ENCODE assay signal across 16 cellular contexts in the genomic region with DNA sequence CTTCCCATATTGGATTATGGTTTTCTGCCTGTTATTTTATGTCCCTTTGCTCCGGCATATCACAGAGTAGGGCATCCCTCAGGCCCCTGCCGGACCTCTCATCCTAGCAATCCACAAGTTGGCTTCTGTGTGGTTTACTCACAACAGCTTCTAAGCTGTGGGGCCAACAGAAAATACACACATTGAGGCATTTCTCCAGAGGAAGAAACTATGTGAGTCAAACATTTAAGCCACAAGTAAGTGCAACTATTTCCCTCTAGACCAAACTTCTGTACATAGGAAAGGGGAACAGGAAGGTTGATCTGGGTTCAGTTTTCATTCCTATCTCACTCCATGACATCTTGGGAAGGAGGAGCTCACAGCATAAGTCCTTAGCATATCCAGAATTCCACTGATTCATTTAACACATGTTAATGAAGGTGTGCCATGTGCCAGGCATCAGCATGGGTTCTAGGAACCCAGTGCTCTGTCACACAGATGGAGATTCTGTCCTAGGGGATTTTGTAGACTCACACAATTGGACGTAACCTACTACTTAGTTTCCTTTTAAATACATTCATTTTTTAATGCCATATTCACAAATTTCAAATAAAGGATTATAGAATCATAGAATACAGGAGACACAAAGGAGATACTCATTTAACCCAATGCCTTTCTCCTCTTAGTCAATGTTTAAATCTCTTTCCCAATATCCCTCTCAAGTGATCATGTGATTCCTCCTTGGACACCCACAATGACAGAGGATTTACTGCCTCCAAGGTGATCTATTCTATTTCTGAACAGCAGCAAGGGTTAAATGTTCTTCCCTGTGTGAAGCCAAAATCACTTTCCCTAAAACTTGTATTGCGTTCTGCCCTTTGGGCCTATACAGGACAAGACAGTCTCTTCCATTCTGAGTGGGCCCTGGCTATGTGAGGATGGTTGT.
A peak's percentile ranks its signal among the peaks of the same experiment; 100 is the strongest.
DNase-seq lines count a peak whose midpoint lies in the region; ATAC-seq and TF ChIP-seq lines count a peak whose summit lies in the region.
"Had no signal": no experiment of that assay in that cellular context is flagged by ENCODE, and none has a peak within 500 bp of the region (broad histone marks: within the 10 kb centered on the region; RNA-seq: fewer than 3 reads in every experiment).

No MANE protein-coding gene starts in this region.

- H2AFZ ChIP-seq in SK-N-SH (ENCODE audit: low read depth), result no peak overlapping the region

- intact Hi-C loops in Right ventricle myocardium superior (cut with DNase I), result no loop called here

- no peaks in the 10 kb centered on the region for H3K9me3 ChIP-seq in right atrium auricular region
- H3K9me3 ChIP-seq in SK-N-SH, result no peaks in the 10 kb centered on the region
- H3K9me3 ChIP-seq: adrenal gland, MG63 had no signal

- H3K4me1 ChIP-seq in right atrium auricular region, result no peaks in the 10 kb centered on the region
- no peaks in the 10 kb centered on the region for H3K4me1 ChIP-seq in SK-N-SH (ENCODE audit: control insufficient read depth in 1 of 2, insufficient read depth in 2 of 2, low read depth in 1 of 2, low read length in 1 of 2)
- H3K4me1 ChIP-seq: adrenal gland had no signal

- TF ChIP-seq RAD21 in SK-N-SH (IDR thresholded peaks at IDR 0.05; ENCODE audit: low read length), result no peak

- ATAC-seq in Right ventricle myocardium superior (ENCODE audit: poor library complexity), result peak; percentile 25
- no peak for ATAC-seq in GM19455 (IDR thresholded peaks at IDR 0.05; ENCODE audit: unreplicated experiment)
- ATAC-seq: Panc1 had no signal

- H3K4me3 ChIP-seq in right atrium auricular region (no peak overlapping the region), SK-N-SH (ENCODE audit: low read depth in 2 of 2, low read length in 1 of 2) (no peak overlapping the region)
- H3K4me3 ChIP-seq: adrenal gland, MG63 had no signal

- H3K4me2 ChIP-seq in SK-N-SH, result no peak overlapping the region

- H3K27ac ChIP-seq in right atrium auricular region (no peak overlapping the region), substantia nigra (ENCODE audit: low read depth, low read length, poor library complexity, severe bottlenecking) (peak overlapping the region; percentile 71), SK-N-SH (ENCODE audit: low read depth in 2 of 2, low read length in 1 of 2) (no peak overlapping the region)

- no peaks in the 10 kb centered on the region for H3K9me2 ChIP-seq in SK-N-SH

- no peaks in the 10 kb centered on the region for H3K36me3 ChIP-seq in right atrium auricular region
- H3K36me3 ChIP-seq in SK-N-SH (replicated peaks in 1 of 2; ENCODE audit: control insufficient read depth in 1 of 2, insufficient read depth in 2 of 2, low read length in 1 of 2), result no peaks in the 10 kb centered on the region
- H3K36me3 ChIP-seq: adrenal gland, MG63 had no signal

- DNase-seq in Right ventricle myocardium superior (no peak), right atrium auricular region (ENCODE audit: low spot score) (no peak), SKM-1 (lab: John Stamatoyannopoulos, UW; ENCODE audit: unreplicated experiment) (peak; percentile 26), iris pigment epithelial cell (ENCODE audit: low read depth) (peak; percentile 28), substantia nigra (lab: John Stamatoyannopoulos, UW) (no peak), ecto neural progenitor cell (ENCODE audit: low spot score) (no peak), SK-N-SH (no peak)
- DNase-seq: adrenal gland; dermis blood vessel endothelial cell; HCEC 1CT; MG63; posterior cingulate gyrus; stimulated activated CD4-positive, alpha-beta T cell treated with anti-CD3 and anti-CD28 coated beads, Interleukin-2, amount 100 ng/mL, for 24 hours; T1000 had no signal

- POLR2A ChIA-PET in SK-N-SH (lab: Yijun Ruan, JAX), result no interaction called here

- H3K79me2 ChIP-seq in SK-N-SH (ENCODE audit: insufficient read depth), result no peaks in the 10 kb centered on the region

- no peak overlapping the region for H3K9ac ChIP-seq in SK-N-SH

- H3K27me3 ChIP-seq in right atrium auricular region (no peaks in the 10 kb centered on the region), SK-N-SH (ENCODE audit: insufficient read depth) (no peaks in the 10 kb centered on the region)
- H3K27me3 ChIP-seq: adrenal gland, MG63 had no signal

- CTCF ChIA-PET in SK-N-SH (lab: Yijun Ruan, JAX), result interaction anchor here (2.0 kb wide), 1 partner anchor 101 kb away, joined by 4 read pairs; no protein-coding TSS in a partner anchor

- no peak for TF ChIP-seq EP300 in SK-N-SH (IDR thresholded peaks at IDR 0.05; ENCODE audit: borderline replicate concordance in 1 of 2, low read depth in 1 of 2, low read length in 1 of 2)

- TF ChIP-seq CTCF in right atrium auricular region (IDR thresholded peaks at IDR 0.05), result no peak
- TF ChIP-seq CTCF in SK-N-SH (IDR thresholded peaks at IDR 0.05), result no peak

- 91% methylated on average over 4 of the region's 4 CpGs for WGBS in SK-N-SH (ENCODE audit: low lambda C conversion rate)

- no peaks in the 10 kb centered on the region for H4K20me1 ChIP-seq in SK-N-SH (ENCODE audit: insufficient read depth)

- no peaks in the 10 kb centered on the region for H3F3A ChIP-seq in SK-N-SH (replicated peaks; ENCODE audit: insufficient read depth)

TF ChIP-seq in SK-N-SH, 30 proteins besides CTCF, POLR2A, EP300 and RAD21:
- no peak for TF ChIP-seq RFX5 (IDR thresholded peaks at IDR 0.05; ENCODE audit: low read length)
- TF ChIP-seq, protein P1, sequence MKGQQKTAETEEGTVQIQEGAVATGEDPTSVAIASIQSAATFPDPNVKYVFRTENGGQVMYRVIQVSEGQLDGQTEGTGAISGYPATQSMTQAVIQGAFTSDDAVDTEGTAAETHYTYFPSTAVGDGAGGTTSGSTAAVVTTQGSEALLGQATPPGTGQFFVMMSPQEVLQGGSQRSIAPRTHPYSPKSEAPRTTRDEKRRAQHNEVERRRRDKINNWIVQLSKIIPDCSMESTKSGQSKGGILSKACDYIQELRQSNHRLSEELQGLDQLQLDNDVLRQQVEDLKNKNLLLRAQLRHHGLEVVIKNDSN (IDR thresholded peaks at IDR 0.05; ENCODE audit: borderline replicate concordance, low read depth), result no peak
- TF ChIP-seq RCOR1 (IDR thresholded peaks at IDR 0.05; ENCODE audit: low read length), result no peak
- TF ChIP-seq NRF1 (IDR thresholded peaks at IDR 0.05; ENCODE audit: low read depth, low read length), result no peak
- TF ChIP-seq JUND (IDR thresholded peaks at IDR 0.05), result no peak
- TF ChIP-seq FOXJ3 (CRISPR knock-in tag; IDR thresholded peaks at IDR 0.05), result no peak
- TF ChIP-seq NFIC (IDR thresholded peaks at IDR 0.05; ENCODE audit: borderline replicate concordance), result no peak
- no peak for TF ChIP-seq MXI1 (IDR thresholded peaks at IDR 0.05; ENCODE audit: low read depth, low read length)
- TF ChIP-seq GATA2 (CRISPR knock-in tag; IDR thresholded peaks at IDR 0.05), result no peak
- no peak for TF ChIP-seq EZH2phosphoT487 (IDR thresholded peaks at IDR 0.05; ENCODE audit: borderline replicate concordance, low read depth)
- TF ChIP-seq TAF1 (IDR thresholded peaks at IDR 0.05; ENCODE audit: borderline replicate concordance, low read depth, low read length), result no peak
- TF ChIP-seq, protein P2, sequence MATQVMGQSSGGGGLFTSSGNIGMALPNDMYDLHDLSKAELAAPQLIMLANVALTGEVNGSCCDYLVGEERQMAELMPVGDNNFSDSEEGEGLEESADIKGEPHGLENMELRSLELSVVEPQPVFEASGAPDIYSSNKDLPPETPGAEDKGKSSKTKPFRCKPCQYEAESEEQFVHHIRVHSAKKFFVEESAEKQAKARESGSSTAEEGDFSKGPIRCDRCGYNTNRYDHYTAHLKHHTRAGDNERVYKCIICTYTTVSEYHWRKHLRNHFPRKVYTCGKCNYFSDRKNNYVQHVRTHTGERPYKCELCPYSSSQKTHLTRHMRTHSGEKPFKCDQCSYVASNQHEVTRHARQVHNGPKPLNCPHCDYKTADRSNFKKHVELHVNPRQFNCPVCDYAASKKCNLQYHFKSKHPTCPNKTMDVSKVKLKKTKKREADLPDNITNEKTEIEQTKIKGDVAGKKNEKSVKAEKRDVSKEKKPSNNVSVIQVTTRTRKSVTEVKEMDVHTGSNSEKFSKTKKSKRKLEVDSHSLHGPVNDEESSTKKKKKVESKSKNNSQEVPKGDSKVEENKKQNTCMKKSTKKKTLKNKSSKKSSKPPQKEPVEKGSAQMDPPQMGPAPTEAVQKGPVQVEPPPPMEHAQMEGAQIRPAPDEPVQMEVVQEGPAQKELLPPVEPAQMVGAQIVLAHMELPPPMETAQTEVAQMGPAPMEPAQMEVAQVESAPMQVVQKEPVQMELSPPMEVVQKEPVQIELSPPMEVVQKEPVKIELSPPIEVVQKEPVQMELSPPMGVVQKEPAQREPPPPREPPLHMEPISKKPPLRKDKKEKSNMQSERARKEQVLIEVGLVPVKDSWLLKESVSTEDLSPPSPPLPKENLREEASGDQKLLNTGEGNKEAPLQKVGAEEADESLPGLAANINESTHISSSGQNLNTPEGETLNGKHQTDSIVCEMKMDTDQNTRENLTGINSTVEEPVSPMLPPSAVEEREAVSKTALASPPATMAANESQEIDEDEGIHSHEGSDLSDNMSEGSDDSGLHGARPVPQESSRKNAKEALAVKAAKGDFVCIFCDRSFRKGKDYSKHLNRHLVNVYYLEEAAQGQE (IDR thresholded peaks at IDR 0.05; ENCODE audit: low read depth, low read length), result no peak
- no peak for TF ChIP-seq RXRA (IDR thresholded peaks at IDR 0.05; ENCODE audit: borderline replicate concordance, low read depth)
- no peak for TF ChIP-seq TEAD4 (IDR thresholded peaks at IDR 0.05; ENCODE audit: borderline replicate concordance, insufficient read depth)

Comparison
In these comparisons a context has a peak if more than half of its experiments do, and no peak if none do; other contexts are left out.
1. DNase-seq: peak in SKM-1 (single experiment) and iris pigment epithelial cell (single experiment); none in Right ventricle myocardium superior (single experiment), right atrium auricular region (single experiment), substantia nigra (0 of 49), ecto neural progenitor cell (single experiment) and SK-N-SH (single experiment).